ENCODE assay signal across 1 cellular context in the genomic region with DNA sequence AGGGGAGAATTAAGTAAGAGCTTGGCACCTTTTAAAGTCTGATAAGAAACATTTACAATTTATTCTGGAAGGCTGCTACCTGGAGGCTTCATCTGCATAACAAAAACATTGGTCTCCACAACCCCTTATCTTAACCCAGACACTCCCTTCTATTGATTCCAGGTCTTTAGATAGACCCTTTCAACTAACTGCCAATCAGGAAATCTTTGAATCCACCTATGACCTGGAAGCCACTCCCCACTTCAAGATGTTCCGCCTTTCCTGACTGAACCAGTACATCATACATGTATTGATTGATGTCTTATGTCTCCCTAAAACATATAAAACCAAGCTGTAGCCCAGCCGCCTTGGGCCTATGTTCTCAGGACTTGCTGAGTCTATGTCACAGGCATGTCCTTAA.
TF ChIP-seq lines count a peak whose summit lies in the region.

No MANE protein-coding gene starts in this region.

TF ChIP-seq in K562, 482 proteins besides CTCF, POLR2A, EP300 and RAD21 (continued from another document):
- TF ChIP-seq, protein P1, sequence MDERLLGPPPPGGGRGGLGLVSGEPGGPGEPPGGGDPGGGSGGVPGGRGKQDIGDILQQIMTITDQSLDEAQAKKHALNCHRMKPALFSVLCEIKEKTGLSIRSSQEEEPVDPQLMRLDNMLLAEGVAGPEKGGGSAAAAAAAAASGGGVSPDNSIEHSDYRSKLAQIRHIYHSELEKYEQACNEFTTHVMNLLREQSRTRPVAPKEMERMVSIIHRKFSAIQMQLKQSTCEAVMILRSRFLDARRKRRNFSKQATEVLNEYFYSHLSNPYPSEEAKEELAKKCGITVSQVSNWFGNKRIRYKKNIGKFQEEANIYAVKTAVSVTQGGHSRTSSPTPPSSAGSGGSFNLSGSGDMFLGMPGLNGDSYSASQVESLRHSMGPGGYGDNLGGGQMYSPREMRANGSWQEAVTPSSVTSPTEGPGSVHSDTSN (CRISPR knock-in tag; IDR thresholded peaks at IDR 0.05; ENCODE audit: low read depth): no peak
- TF ChIP-seq, protein P1 (tag; conservative IDR thresholded peaks at IDR 0.05; ENCODE audit: low read depth): peak; percentile 36; the same call in 1 of the 2 replicates
- TF ChIP-seq TOE1 (IDR thresholded peaks at IDR 0.05; ENCODE audit: borderline replicate concordance) (no peak), TOE1 (CRISPR knock-in tag; IDR thresholded peaks at IDR 0.05; ENCODE audit: borderline replicate concordance, low read depth) (no peak), NELFE (IDR thresholded peaks at IDR 0.05; ENCODE audit: insufficient read depth, insufficient read length) (no peak), MEIS2 (IDR thresholded peaks at IDR 0.05; ENCODE audit: partially characterized antibody) (peak; percentile 64), ZNF146 (CRISPR knock-in tag; IDR thresholded peaks at IDR 0.05; ENCODE audit: unreplicated experiment) (no peak), ZNF778 (CRISPR knock-in tag; IDR thresholded peaks at IDR 0.05) (no peak), CBFA2T3 (IDR thresholded peaks at IDR 0.05) (peak; percentile 47), MYBL2 (IDR thresholded peaks at IDR 0.05; ENCODE audit: low read depth) (0 out of 2 replicates have a peak, but pooled peaks have one; percentile 18), MYBL2 (CRISPR knock-in tag; IDR thresholded peaks at IDR 0.05; ENCODE audit: borderline replicate concordance) (no peak), FOXP1 (CRISPR knock-in tag; IDR thresholded peaks at IDR 0.05) (no peak), PRMT5 (CRISPR knock-in tag; IDR thresholded peaks at IDR 0.05) (no peak), CREBBP (IDR thresholded peaks at IDR 0.05; ENCODE audit: low read depth, low read length) (no peak), GATAD2B (IDR thresholded peaks at IDR 0.05; ENCODE audit: borderline replicate concordance) (0 out of 2 replicates have a peak, but pooled peaks have one; percentile 10), XRCC4 (IDR thresholded peaks at IDR 0.05; ENCODE audit: extremely low read depth, insufficient read depth, insufficient read length) (no peak), MAZ (CRISPR knock-in tag; conservative IDR thresholded peaks at IDR 0.05 in 1 of 2, IDR thresholded peaks at IDR 0.05 in 1 of 2) (no peak)
- TF ChIP-seq, protein P2, sequence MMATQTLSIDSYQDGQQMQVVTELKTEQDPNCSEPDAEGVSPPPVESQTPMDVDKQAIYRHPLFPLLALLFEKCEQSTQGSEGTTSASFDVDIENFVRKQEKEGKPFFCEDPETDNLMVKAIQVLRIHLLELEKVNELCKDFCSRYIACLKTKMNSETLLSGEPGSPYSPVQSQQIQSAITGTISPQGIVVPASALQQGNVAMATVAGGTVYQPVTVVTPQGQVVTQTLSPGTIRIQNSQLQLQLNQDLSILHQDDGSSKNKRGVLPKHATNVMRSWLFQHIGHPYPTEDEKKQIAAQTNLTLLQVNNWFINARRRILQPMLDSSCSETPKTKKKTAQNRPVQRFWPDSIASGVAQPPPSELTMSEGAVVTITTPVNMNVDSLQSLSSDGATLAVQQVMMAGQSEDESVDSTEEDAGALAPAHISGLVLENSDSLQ (IDR thresholded peaks at IDR 0.05): peak; percentile 76
- TF ChIP-seq, protein P3, sequence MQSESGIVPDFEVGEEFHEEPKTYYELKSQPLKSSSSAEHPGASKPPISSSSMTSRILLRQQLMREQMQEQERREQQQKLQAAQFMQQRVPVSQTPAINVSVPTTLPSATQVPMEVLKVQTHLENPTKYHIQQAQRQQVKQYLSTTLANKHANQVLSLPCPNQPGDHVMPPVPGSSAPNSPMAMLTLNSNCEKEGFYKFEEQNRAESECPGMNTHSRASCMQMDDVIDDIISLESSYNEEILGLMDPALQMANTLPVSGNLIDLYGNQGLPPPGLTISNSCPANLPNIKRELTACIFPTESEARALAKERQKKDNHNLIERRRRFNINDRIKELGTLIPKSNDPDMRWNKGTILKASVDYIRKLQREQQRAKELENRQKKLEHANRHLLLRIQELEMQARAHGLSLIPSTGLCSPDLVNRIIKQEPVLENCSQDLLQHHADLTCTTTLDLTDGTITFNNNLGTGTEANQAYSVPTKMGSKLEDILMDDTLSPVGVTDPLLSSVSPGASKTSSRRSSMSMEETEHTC (IDR thresholded peaks at IDR 0.05): no peak
- TF ChIP-seq, protein P4, sequence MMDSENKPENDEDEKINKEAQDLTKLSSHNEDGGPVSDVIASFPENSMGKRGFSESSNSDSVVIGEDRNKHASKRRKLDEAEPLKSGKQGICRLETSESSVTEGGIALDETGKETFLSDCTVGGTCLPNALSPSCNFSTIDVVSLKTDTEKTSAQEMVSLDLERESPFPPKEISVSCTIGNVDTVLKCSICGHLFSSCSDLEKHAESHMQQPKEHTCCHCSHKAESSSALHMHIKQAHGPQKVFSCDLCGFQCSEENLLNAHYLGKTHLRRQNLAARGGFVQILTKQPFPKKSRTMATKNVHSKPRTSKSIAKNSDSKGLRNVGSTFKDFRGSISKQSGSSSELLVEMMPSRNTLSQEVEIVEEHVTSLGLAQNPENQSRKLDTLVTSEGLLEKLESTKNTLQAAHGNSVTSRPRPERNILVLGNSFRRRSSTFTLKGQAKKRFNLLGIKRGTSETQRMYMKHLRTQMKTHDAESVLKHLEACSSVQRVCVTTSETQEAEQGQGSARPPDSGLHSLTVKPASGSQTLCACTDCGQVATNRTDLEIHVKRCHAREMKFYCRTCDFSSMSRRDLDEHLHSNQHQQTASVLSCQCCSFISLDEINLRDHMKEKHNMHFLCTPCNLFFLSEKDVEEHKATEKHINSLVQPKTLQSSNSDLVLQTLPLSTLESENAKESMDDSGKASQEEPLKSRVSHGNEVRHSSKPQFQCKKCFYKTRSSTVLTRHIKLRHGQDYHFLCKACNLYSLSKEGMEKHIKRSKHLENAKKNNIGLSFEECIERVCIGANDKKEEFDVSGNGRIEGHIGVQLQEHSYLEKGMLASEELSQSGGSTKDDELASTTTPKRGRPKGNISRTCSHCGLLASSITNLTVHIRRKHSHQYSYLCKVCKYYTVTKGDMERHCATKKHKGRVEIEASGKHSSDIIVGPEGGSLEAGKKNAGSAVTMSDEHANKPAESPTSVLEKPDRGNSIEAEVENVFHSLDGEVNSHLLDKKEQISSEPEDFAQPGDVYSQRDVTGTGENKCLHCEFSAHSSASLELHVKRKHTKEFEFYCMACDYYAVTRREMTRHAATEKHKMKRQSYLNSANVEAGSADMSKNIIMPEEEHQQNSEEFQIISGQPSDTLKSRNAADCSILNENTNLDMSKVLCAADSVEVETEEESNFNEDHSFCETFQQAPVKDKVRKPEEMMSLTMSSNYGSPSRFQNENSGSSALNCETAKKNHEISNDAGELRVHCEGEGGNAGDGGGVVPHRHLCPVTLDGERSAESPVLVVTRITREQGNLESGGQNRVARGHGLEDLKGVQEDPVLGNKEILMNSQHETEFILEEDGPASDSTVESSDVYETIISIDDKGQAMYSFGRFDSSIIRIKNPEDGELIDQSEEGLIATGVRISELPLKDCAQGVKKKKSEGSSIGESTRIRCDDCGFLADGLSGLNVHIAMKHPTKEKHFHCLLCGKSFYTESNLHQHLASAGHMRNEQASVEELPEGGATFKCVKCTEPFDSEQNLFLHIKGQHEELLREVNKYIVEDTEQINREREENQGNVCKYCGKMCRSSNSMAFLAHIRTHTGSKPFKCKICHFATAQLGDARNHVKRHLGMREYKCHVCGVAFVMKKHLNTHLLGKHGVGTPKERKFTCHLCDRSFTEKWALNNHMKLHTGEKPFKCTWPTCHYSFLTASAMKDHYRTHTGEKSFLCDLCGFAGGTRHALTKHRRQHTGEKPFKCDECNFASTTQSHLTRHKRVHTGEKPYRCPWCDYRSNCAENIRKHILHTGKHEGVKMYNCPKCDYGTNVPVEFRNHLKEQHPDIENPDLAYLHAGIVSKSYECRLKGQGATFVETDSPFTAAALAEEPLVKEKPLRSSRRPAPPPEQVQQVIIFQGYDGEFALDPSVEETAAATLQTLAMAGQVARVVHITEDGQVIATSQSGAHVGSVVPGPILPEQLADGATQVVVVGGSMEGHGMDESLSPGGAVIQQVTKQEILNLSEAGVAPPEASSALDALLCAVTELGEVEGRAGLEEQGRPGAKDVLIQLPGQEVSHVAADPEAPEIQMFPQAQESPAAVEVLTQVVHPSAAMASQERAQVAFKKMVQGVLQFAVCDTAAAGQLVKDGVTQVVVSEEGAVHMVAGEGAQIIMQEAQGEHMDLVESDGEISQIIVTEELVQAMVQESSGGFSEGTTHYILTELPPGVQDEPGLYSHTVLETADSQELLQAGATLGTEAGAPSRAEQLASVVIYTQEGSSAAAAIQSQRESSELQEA (IDR thresholded peaks at IDR 0.05; ENCODE audit: low read depth): no peak
